In genomic region chr11:66067640-66068039, GRCh38 we compare ENCODE assay signal across 10 cellular contexts. TPM values are rescaled to one million over a fixed set of nuclear protein-coding genes. Genes with fewer than 3 reads are reported as not detected.
A peak's percentile ranks its signal among the peaks of the same experiment; 100 is the strongest.
DNase-seq lines count a peak whose midpoint lies in the region; ATAC-seq and TF ChIP-seq lines count a peak whose summit lies in the region.
"Had no signal": no experiment of that assay in that cellular context is flagged by ENCODE, and none has a peak within 500 bp of the region (broad histone marks: within the 10 kb centered on the region; RNA-seq: fewer than 3 reads in every experiment).

No MANE protein-coding gene starts in this region.

- no peaks in the 10 kb centered on the region for H3K9me3 ChIP-seq in ascending aorta
- H3K9me3 ChIP-seq: BE2C, HAP-1 had no signal

- no peak overlapping the region for H3K4me3 Mint-ChIP-seq in stimulated activated naive CD8-positive, alpha-beta T cell treated with anti-CD3 and anti-CD28 coated beads, Interleukin-15, Interleukin-2, amounts not matched to agents 100 ng/mL and 50 ng/mL, for 24 hours
- peak overlapping the region; percentile 86 to 95 (median 88) for H3K4me3 Mint-ChIP-seq in nephron

- no peak overlapping the region for H3K4me3 ChIP-seq in ascending aorta
- H3K4me3 ChIP-seq: HAP-1 had no signal

- intact Hi-C loops in ascending aorta (cut with DNase I), result loop anchor here (5.0 kb wide), 1 partner anchor 180 kb away; the partner anchor contains the start of gene FIBP

- peaks cover 43 to 50% of the 10 kb centered on the region in 2 donors for H3K36me3 ChIP-seq in ascending aorta

- peaks cover 4 to 22% of the 10 kb centered on the region in 2 donors for H3K4me1 ChIP-seq in ascending aorta

- peak overlapping the region; percentile 95 for H3K27ac Mint-ChIP-seq in stimulated activated naive CD8-positive, alpha-beta T cell treated with anti-CD3 and anti-CD28 coated beads, Interleukin-15, Interleukin-2, amounts not matched to agents 100 ng/mL and 50 ng/mL, for 24 hours
- H3K27ac Mint-ChIP-seq in nephron, result no peak overlapping the region

- no peaks in the 10 kb centered on the region for H3K9me3 Mint-ChIP-seq in stimulated activated naive CD8-positive, alpha-beta T cell treated with anti-CD3 and anti-CD28 coated beads, Interleukin-15, Interleukin-2, amounts not matched to agents 100 ng/mL and 50 ng/mL, for 24 hours
- H3K9me3 Mint-ChIP-seq in nephron, result no peaks in the 10 kb centered on the region

- no peaks in the 10 kb centered on the region for H3K27me3 ChIP-seq in ascending aorta
- H3K27me3 ChIP-seq: BE2C had no signal

- peaks cover 72% of the 10 kb centered on the region for H3K4me1 Mint-ChIP-seq in stimulated activated naive CD8-positive, alpha-beta T cell treated with anti-CD3 and anti-CD28 coated beads, Interleukin-15, Interleukin-2, amounts not matched to agents 100 ng/mL and 50 ng/mL, for 24 hours (ENCODE audit: low read depth)
- H3K4me1 Mint-ChIP-seq in nephron, result peaks cover 33% of the 10 kb centered on the region

- DNase-seq in stimulated activated naive CD8-positive, alpha-beta T cell treated with anti-CD3 and anti-CD28 coated beads, Interleukin-15, Interleukin-2, amounts not matched to agents 100 U/mL and 50 U/mL, for 24 hours, result no peak
- no peak for DNase-seq in ascending aorta (ENCODE audit: low spot score in 2 of 2)

- peaks cover 72% of the 10 kb centered on the region for H3K36me3 Mint-ChIP-seq in stimulated activated naive CD8-positive, alpha-beta T cell treated with anti-CD3 and anti-CD28 coated beads, Interleukin-15, Interleukin-2, amounts not matched to agents 100 ng/mL and 50 ng/mL, for 24 hours (ENCODE audit: low read depth)
- H3K36me3 Mint-ChIP-seq in nephron (ENCODE audit: low read depth), result peaks cover 61% of the 10 kb centered on the region

- TF ChIP-seq CTCF in ascending aorta (IDR thresholded peaks at IDR 0.05) (no peak), nephron (IDR thresholded peaks at IDR 0.05; ENCODE audit: unreplicated experiment in 3 of 3) (no peak)

- no peaks in the 10 kb centered on the region for H3K27me3 Mint-ChIP-seq in stimulated activated naive CD8-positive, alpha-beta T cell treated with anti-CD3 and anti-CD28 coated beads, Interleukin-15, Interleukin-2, amounts not matched to agents 100 ng/mL and 50 ng/mL, for 24 hours
- H3K27me3 Mint-ChIP-seq in nephron (ENCODE audit: low read depth), result peaks cover 5% of the 10 kb centered on the region

- ATAC-seq in stimulated activated naive CD8-positive, alpha-beta T cell treated with anti-CD3 and anti-CD28 coated beads, Interleukin-15, Interleukin-2, amounts not matched to agents 100 U/mL and 50 U/mL, for 24 hours, result no peak
- ATAC-seq in HG03039 (IDR thresholded peaks at IDR 0.05; ENCODE audit: unreplicated experiment) (no peak), HG02870 (IDR thresholded peaks at IDR 0.05; ENCODE audit: unreplicated experiment) (no peak), GM21576 (IDR thresholded peaks at IDR 0.05; ENCODE audit: unreplicated experiment) (no peak), GM19328 (IDR thresholded peaks at IDR 0.05; ENCODE audit: unreplicated experiment) (no peak)

- H3K27ac ChIP-seq in ascending aorta, result peak overlapping the region; percentile 97

RNA-seq across cellular contexts. Expression of gene PACS1, which starts 2.4 kb away (rescaled TPM):
- 138 TPM for total RNA-seq in ascending aorta

RNA-seq across cellular contexts. Expression of gene SF3B2, which starts 15.5 kb away (rescaled TPM):
- 128 TPM for total RNA-seq in ascending aorta

RNA-seq across cellular contexts. Expression of gene GAL3ST3, which starts 18.7 kb away (rescaled TPM):
- not detected for total RNA-seq in ascending aorta

RNA-seq across cellular contexts. Expression of gene CATSPER1, which starts 41.4 kb away (rescaled TPM):
- total RNA-seq in ascending aorta, result not detected

RNA-seq across cellular contexts. Expression of gene CST6, which starts 55.8 kb away (rescaled TPM):
- 4.4 TPM for total RNA-seq in ascending aorta
